Comparison of ENCODE assay signal across 1 cellular context in the genomic region with DNA sequence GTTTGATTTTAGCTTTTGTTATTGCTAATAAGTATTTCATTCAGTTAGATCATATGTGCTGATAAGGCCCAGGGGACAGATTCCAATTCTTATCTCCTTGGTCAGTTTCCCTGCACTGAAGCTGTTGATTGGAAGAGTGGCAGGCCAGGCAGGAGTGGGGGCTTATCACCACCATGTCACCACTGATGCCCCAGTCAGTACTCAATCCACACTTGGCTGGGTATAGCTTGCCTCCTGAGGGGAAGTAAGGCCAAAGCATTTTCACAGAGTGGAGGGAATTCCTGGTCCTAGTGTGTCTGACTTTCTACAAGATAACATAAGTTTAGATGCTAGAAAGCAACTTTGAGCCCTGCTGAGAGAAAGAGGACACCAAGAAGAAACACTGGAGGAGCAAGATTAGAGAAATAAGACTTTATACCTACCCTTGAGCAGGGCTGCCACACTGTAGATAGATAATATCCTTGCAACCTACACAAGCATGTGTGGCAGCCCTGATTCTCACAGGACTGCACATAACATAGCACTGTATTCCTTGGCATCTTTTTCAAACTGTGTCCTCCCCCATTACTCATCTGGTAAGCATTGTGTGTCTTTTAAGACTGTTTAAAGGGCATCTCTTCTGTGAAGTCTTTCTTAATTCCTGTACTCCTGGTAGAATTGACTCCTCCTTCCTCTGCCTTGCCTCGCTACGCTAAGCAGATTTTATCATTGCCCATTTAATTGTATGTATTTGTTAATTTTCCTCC.
TF ChIP-seq lines count a peak whose summit lies in the region.

No MANE protein-coding gene starts in this region.

TF ChIP-seq in endothelial cell of umbilical vein, 7 proteins besides CTCF, POLR2A, EP300 and RAD21:
- TF ChIP-seq GATA2 (IDR thresholded peaks at IDR 0.05; ENCODE audit: insufficient read depth, insufficient read length, low read depth, low read length), result peak; percentile 14
- no peak for TF ChIP-seq MYC (IDR thresholded peaks at IDR 0.05; ENCODE audit: low read depth, low read length)
